Comparison of ENCODE assay signal across 1 cellular context in the genomic region with DNA sequence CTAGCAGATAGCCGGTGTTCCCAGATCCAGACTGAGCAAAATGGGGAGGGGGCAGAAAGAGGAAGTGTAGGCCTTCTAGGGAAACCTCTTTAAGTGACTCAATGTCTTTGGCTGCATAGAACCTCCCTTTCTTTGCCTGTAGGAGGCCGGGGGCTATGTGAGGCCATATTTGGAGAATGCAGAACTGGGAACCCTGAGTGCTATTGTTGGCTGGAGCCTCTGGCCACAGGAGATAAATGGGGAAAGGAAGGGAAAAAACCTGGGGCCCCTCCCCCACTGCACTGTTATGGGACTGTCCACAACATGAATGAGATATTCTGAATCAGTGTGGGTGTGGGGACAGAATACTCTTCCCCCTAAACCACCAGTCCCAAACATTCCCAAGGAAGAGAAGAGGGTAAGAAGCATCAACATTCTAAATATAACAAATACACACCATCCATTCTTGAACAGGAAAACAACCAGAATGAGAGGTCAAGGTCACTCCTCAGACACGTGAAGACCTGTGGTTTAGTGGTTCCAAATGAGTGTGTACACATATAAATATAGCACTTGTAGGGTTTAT.
A peak's percentile ranks its signal among the peaks of the same experiment; 100 is the strongest.
TF ChIP-seq lines count a peak whose summit lies in the region.

No MANE protein-coding gene starts in this region.

TF ChIP-seq in IMR-90, 13 proteins besides CTCF, POLR2A, EP300 and RAD21:
- TF ChIP-seq CEBPB (IDR thresholded peaks at IDR 0.05; ENCODE audit: low read depth, low read length): no peak
- TF ChIP-seq BHLHE40 (IDR thresholded peaks at IDR 0.05; ENCODE audit: low read depth, low read length): peak; percentile 53; the same call in 1 of the 2 replicates
TF ChIP-seq in IMR-90: peak in this region for 1.
